In the genomic region with DNA sequence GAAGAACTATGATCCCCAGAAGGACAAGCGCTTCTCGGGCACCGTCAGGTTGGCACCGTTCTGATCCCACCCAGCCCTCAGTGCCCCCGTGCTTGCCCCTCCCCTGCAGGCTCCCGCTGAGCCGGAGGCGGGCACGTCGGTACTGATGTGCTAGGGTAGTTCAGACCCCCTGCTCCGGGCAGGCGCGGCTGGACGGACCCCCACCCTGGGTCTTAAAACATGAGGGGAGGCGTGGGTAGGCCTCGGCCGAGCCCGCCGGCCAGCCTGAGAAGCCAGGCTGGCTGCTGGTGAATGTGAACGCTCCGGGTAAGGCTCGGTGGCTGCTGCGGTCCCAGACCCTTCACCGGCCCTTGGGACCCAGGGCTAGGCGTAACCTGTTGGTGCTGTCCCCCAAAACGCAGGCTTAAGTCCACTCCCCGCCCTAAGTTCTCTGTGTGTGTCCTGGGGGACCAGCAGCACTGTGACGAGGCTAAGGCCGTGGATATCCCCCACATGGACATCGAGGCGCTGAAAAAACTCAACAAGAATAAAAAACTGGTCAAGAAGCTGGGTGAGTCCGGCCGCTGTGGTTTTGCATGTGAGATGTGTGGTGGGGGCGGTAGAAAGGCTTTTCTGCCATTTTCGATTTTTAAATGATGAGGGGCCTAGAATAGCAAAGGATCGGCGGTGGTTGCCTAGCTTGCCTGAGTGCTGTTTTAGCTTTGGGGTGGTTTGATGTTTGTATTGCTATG, we compare ENCODE assay signal across 6 cellular contexts. TPM values are rescaled to one million over a fixed set of nuclear protein-coding genes. Genes with fewer than 3 reads are reported as not detected.
DNase-seq lines count a peak whose midpoint lies in the region; ATAC-seq and TF ChIP-seq lines count a peak whose summit lies in the region.

No MANE protein-coding gene starts in this region.

- ATAC-seq in HG02678 (IDR thresholded peaks at IDR 0.05; ENCODE audit: unreplicated experiment): peak; percentile 2
- no peak for ATAC-seq in activated naive CD4-positive, alpha-beta T cell treated with anti-CD3 and anti-CD28 coated beads, Interleukin-2, amount 50 U/mL, for 72 hours

- no peaks in the 10 kb centered on the region for H3K9me3 Mint-ChIP-seq in activated naive CD4-positive, alpha-beta T cell treated with anti-CD3 and anti-CD28 coated beads, Interleukin-2, amount 50 U/mL, for 72 hours

- no peak for DNase-seq in activated naive CD4-positive, alpha-beta T cell treated with anti-CD3 and anti-CD28 coated beads, Interleukin-2, amount 50 U/mL, for 72 hours (ENCODE audit: low spot score in 2 of 2)
- no peak for DNase-seq in GM10266 (ENCODE audit: extremely low spot score)
- no peak for DNase-seq in NCI-H2107 (lab: John Stamatoyannopoulos, UW)
- DNase-seq in NCI-H2196 treated with DMSO at 0.1 percent for 48 hours (lab: John Stamatoyannopoulos, UW; ENCODE audit: unreplicated experiment): no peak

- H3K4me1 ChIP-seq in mesodermal cell (ENCODE audit: control insufficient read depth, insufficient read depth, low read length, poor library complexity, severe bottlenecking): peaks cover 12% of the 10 kb centered on the region

- H3K36me3 ChIP-seq in mesodermal cell (ENCODE audit: control insufficient read depth, insufficient read depth, low read length): peaks cover 68% of the 10 kb centered on the region

- no peaks in the 10 kb centered on the region for H3K9me3 ChIP-seq in mesodermal cell (ENCODE audit: control insufficient read depth, low read length)

- H3K36me3 Mint-ChIP-seq in activated naive CD4-positive, alpha-beta T cell treated with anti-CD3 and anti-CD28 coated beads, Interleukin-2, amount 50 U/mL, for 72 hours: peaks cover 37 to 39% of the 10 kb centered on the region in 2 donors

- H3K4me3 ChIP-seq in mesodermal cell (ENCODE audit: extremely low read depth, insufficient read depth, low read length, poor library complexity, severe bottlenecking): peak overlapping the region; percentile 93

- 1% methylated on average over 27 to 34 of the region's 37 CpGs for WGBS in mesodermal cell (ENCODE audit: insufficient coverage in 2 of 2), 2 experiments

- peak overlapping the region; percentile 96 to 98 for H3K27ac Mint-ChIP-seq in activated naive CD4-positive, alpha-beta T cell treated with anti-CD3 and anti-CD28 coated beads, Interleukin-2, amount 50 U/mL, for 72 hours

- peak overlapping the region; percentile 96 for H3K27ac ChIP-seq in mesodermal cell (ENCODE audit: low read depth, low read length, severe bottlenecking)

- no peak for TF ChIP-seq CTCF in GM10266 (IDR thresholded peaks at IDR 0.05; ENCODE audit: control insufficient read depth, insufficient read depth, low read depth, missing control alignments)

RNA-seq across cellular contexts. Expression of a gene that starts 0.9 kb away (rescaled TPM):
- total RNA-seq in activated naive CD4-positive, alpha-beta T cell treated with anti-CD3 and anti-CD28 coated beads, Interleukin-2, amount 50 U/mL, for 72 hours: 1,000 to 10,000 TPM; 1,700 to 2,159 TPM
- polyA plus RNA-seq in mesodermal cell (2013, experiment 1 of 2): 1,794 TPM
- polyA plus RNA-seq in mesodermal cell (2013, experiment 2 of 2): 1,725 TPM

RNA-seq across cellular contexts. Expression of a gene that starts 17.0 kb away (rescaled TPM):
- 10 to 100 TPM; 14.3 to 14.7 TPM for total RNA-seq in activated naive CD4-positive, alpha-beta T cell treated with anti-CD3 and anti-CD28 coated beads, Interleukin-2, amount 50 U/mL, for 72 hours
- 11.6 TPM for polyA plus RNA-seq in mesodermal cell (2013, experiment 1 of 2)
- polyA plus RNA-seq in mesodermal cell (2013, experiment 2 of 2): 10.0 TPM

RNA-seq across cellular contexts. Expression of a gene that starts 27.7 kb away (rescaled TPM):
- 1 to 10 TPM; 1.5 to 2.4 TPM for total RNA-seq in activated naive CD4-positive, alpha-beta T cell treated with anti-CD3 and anti-CD28 coated beads, Interleukin-2, amount 50 U/mL, for 72 hours
- polyA plus RNA-seq in mesodermal cell (2013, experiment 1 of 2): 38.8 TPM
- polyA plus RNA-seq in mesodermal cell (2013, experiment 2 of 2): 34.4 TPM

RNA-seq across cellular contexts. Expression of a gene that starts 43.6 kb away (rescaled TPM):
- not detected for total RNA-seq in activated naive CD4-positive, alpha-beta T cell treated with anti-CD3 and anti-CD28 coated beads, Interleukin-2, amount 50 U/mL, for 72 hours
- not detected for polyA plus RNA-seq in mesodermal cell (2013, experiment 1 of 2)
- not detected for polyA plus RNA-seq in mesodermal cell (2013, experiment 2 of 2)
